9 cellular contexts compared by ENCODE assay signal in genomic region chr2:1730047-1730937, GRCh38. TPM values are rescaled to one million over a fixed set of nuclear protein-coding genes. Genes with fewer than 3 reads are reported as not detected.
DNase-seq lines count a peak whose midpoint lies in the region; ATAC-seq and TF ChIP-seq lines count a peak whose summit lies in the region.
"Had no signal": no experiment of that assay in that cellular context is flagged by ENCODE, and none has a peak within 500 bp of the region (broad histone marks: within the 10 kb centered on the region; RNA-seq: fewer than 3 reads in every experiment).

No MANE protein-coding gene starts in this region.

- H3K9me3 Mint-ChIP-seq in CD14-positive monocyte = peaks cover 0 to 11% (median 3%) of the 10 kb centered on the region in 7 donors
- peaks cover 0 to 1% (median 0%) of the 10 kb centered on the region in 11 donors for H3K9me3 Mint-ChIP-seq in naive thymus-derived CD4-positive, alpha-beta T cell

- no peak for ATAC-seq in naive thymus-derived CD4-positive, alpha-beta T cell
- no peak for ATAC-seq in HG03196 (IDR thresholded peaks at IDR 0.05; ENCODE audit: unreplicated experiment)

- no peak for TF ChIP-seq CTCF in neural cell (IDR thresholded peaks at IDR 0.05; ENCODE audit: poor library complexity, severe bottlenecking)
- TF ChIP-seq CTCF in CD14-positive monocyte (IDR thresholded peaks at IDR 0.05) = no peak

- H3F3A ChIP-seq in neural cell (ENCODE audit: insufficient read depth, low read length, poor library complexity, severe bottlenecking) = no peaks in the 10 kb centered on the region

- DNase-seq in AG20443 (ENCODE audit: low spot score) (peak; percentile 77), SHP77 treated with DMSO at 0.1 percent for 48 hours (lab: John Stamatoyannopoulos, UW) (peak; percentile 50), fibroblast of the conjunctiva (ENCODE audit: low read depth) (peak; percentile 82), NCI-H187 treated with DMSO at 0.1 percent for 48 hours (lab: John Stamatoyannopoulos, UW) (no peak), CD14-positive monocyte (ENCODE audit: low spot score) (no peak)
- DNase-seq in naive thymus-derived CD4-positive, alpha-beta T cell = no peak
- DNase-seq: GF-D8 had no signal

- H3K79me2 ChIP-seq in neural cell (replicated peaks; ENCODE audit: insufficient read depth, low read length) = peaks cover 76% of the 10 kb centered on the region

- TF ChIP-seq EP300 in neural cell (conservative IDR thresholded peaks at IDR 0.05; ENCODE audit: poor library complexity, severe bottlenecking) = no peak

- no peaks in the 10 kb centered on the region for H3K4me1 ChIP-seq in naive thymus-derived CD4-positive, alpha-beta T cell (ENCODE audit: control insufficient read depth in 2 of 2, insufficient read depth in 2 of 2, low read length in 2 of 2)

- H3K9ac ChIP-seq in neural cell (ENCODE audit: low read length) = peak overlapping the region; percentile 13

- H3K36me3 Mint-ChIP-seq in CD14-positive monocyte = no peaks in the 10 kb centered on the region
- H3K36me3 Mint-ChIP-seq in naive thymus-derived CD4-positive, alpha-beta T cell = no peaks in the 10 kb centered on the region

- intact Hi-C loops in CD14-positive monocyte (cut with micrococcal nuclease) = no loop called here
- intact Hi-C loops in naive thymus-derived CD4-positive, alpha-beta T cell (cut with micrococcal nuclease) = no loop called here

- no peaks in the 10 kb centered on the region for H3K27me3 ChIP-seq in neural cell (ENCODE audit: insufficient read depth, low read depth, low read length)
- no peaks in the 10 kb centered on the region for H3K27me3 ChIP-seq in naive thymus-derived CD4-positive, alpha-beta T cell (ENCODE audit: control insufficient read depth in 2 of 2, insufficient read depth in 2 of 2, low read length in 2 of 2)

- H3K4me3 Mint-ChIP-seq in CD14-positive monocyte = no peak overlapping the region
- H3K4me3 Mint-ChIP-seq in naive thymus-derived CD4-positive, alpha-beta T cell = no peak overlapping the region

- H3K27ac ChIP-seq in neural cell (ENCODE audit: low read length) = no peak overlapping the region
- no peak overlapping the region for H3K27ac ChIP-seq in naive thymus-derived CD4-positive, alpha-beta T cell (ENCODE audit: low read depth, low read length)

- H3K27ac Mint-ChIP-seq in CD14-positive monocyte = no peak overlapping the region
- no peak overlapping the region for H3K27ac Mint-ChIP-seq in naive thymus-derived CD4-positive, alpha-beta T cell

- POLR2A ChIA-PET in naive thymus-derived CD4-positive, alpha-beta T cell (lab: Charles Lee) = no interaction called here

- no peaks in the 10 kb centered on the region for H3K9me2 ChIP-seq in neural cell (ENCODE audit: insufficient read depth, low read length)

- H3K4me3 ChIP-seq in neural cell (ENCODE audit: low read length) = no peak overlapping the region
- H3K4me3 ChIP-seq in naive thymus-derived CD4-positive, alpha-beta T cell (ENCODE audit: low read length) = no peak overlapping the region

- H3K9me3 ChIP-seq in neural cell (ENCODE audit: low read length) = no peaks in the 10 kb centered on the region
- no peaks in the 10 kb centered on the region for H3K9me3 ChIP-seq in naive thymus-derived CD4-positive, alpha-beta T cell (ENCODE audit: control insufficient read depth in 2 of 3, low read length in 3 of 3)

- H3K36me3 ChIP-seq in neural cell (ENCODE audit: insufficient read depth, low read length) = no peaks in the 10 kb centered on the region
- H3K36me3 ChIP-seq in naive thymus-derived CD4-positive, alpha-beta T cell (ENCODE audit: control insufficient read depth in 2 of 3, insufficient read depth in 3 of 3, low read length in 3 of 3) = no peaks in the 10 kb centered on the region

- H2AFZ ChIP-seq in neural cell (ENCODE audit: low read depth, low read length) = no peak overlapping the region

- no peaks in the 10 kb centered on the region for H4K20me1 ChIP-seq in neural cell (ENCODE audit: insufficient read depth)

- TF ChIP-seq RAD21 in neural cell (conservative IDR thresholded peaks at IDR 0.05) = no peak

- no peaks in the 10 kb centered on the region for H3K4me1 Mint-ChIP-seq in CD14-positive monocyte
- H3K4me1 Mint-ChIP-seq in naive thymus-derived CD4-positive, alpha-beta T cell = no peaks in the 10 kb centered on the region

- peaks cover 0 to 2% (median 1%) of the 10 kb centered on the region in 3 donors for H3K27me3 Mint-ChIP-seq in CD14-positive monocyte (ENCODE audit: low read depth in 3 of 3)
- peaks cover 0 to 13% (median 3%) of the 10 kb centered on the region in 5 donors for H3K27me3 Mint-ChIP-seq in naive thymus-derived CD4-positive, alpha-beta T cell

- no peak overlapping the region for H3K4me2 ChIP-seq in neural cell (ENCODE audit: low read length)

- CTCF ChIA-PET in naive thymus-derived CD4-positive, alpha-beta T cell (lab: Charles Lee) = no interaction called here

TF ChIP-seq in neural cell, 6 proteins besides CTCF, POLR2A, EP300 and RAD21:
- no peak for TF ChIP-seq REST (IDR thresholded peaks at IDR 0.05; ENCODE audit: borderline replicate concordance)
- no peak for TF ChIP-seq TAF1 (IDR thresholded peaks at IDR 0.05; ENCODE audit: low read depth)
- no peak for TF ChIP-seq POLR2AphosphoS5 (IDR thresholded peaks at IDR 0.05)
- TF ChIP-seq EZH2 (IDR thresholded peaks at IDR 0.05; ENCODE audit: borderline replicate concordance, insufficient read depth, low read length, poor library complexity, severe bottlenecking) = no peak
- no peak for TF ChIP-seq MXI1 (conservative IDR thresholded peaks at IDR 0.05; ENCODE audit: poor library complexity, severe bottlenecking)
- TF ChIP-seq SMC3 (conservative IDR thresholded peaks at IDR 0.05; ENCODE audit: poor library complexity) = no peak

RNA-seq across cellular contexts. Expression of gene PXDN, which starts 14.0 kb away (rescaled TPM):
- polyA plus RNA-seq in neural cell (181 and 200 TPM in 2 replicates), CD14-positive monocyte (not detected)
- 138 and 160 TPM in 2 replicates for polyA minus RNA-seq in neural cell
- 1 to 10 TPM in 1 of 5 experiments, under 1 TPM in 1, not detected in 3; 0.47 to 3.1 TPM for total RNA-seq in naive thymus-derived CD4-positive, alpha-beta T cell
- polyA plus RNA-seq in naive thymus-derived CD4-positive, alpha-beta T cell = 1 to 10 TPM in 1 of 2 donors, under 1 TPM in 1; 0.74 to 1.3 TPM

Comparison
In these comparisons a context has a peak if more than half of its experiments do, and no peak if none do; other contexts are left out.
1. DNase-seq: peak in AG20443 (single experiment), SHP77 treated with DMSO at 0.1 percent for 48 hours (single experiment) and fibroblast of the conjunctiva (single experiment); none in NCI-H187 treated with DMSO at 0.1 percent for 48 hours (single experiment), CD14-positive monocyte (single experiment) and naive thymus-derived CD4-positive, alpha-beta T cell (0 of 9).
2. RNA of gene PXDN, which starts 14.0 kb away (polyA plus RNA-seq): 181 to 200 TPM in neural cell; 0.74 to 1.3 TPM in naive thymus-derived CD4-positive, alpha-beta T cell and not detected in CD14-positive monocyte; every median in the first group is over 10 times any median in the second.